31 cellular contexts compared by ENCODE assay signal in the genomic region with DNA sequence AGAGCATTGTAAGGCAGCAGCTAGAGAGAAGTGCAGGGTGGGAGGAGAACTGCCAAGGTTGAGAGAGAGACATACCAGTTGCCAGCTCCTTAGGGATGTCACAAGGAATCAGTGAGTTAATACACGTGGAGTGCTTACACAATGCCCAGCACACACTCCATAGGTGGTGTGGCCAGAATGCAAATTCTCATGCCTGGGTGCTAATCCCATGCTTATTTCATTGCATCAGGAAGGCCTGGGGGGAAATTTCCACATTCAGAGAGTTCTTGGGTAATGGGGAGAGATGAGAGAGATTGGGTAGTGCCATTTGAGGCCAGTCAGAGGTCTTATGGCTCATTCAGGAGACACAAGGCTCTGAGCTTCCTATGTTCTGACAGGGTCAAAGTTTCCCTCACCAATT. TPM values are rescaled to one million over a fixed set of nuclear protein-coding genes. Genes with fewer than 3 reads are reported as not detected.
DNase-seq lines count a peak whose midpoint lies in the region; ATAC-seq and TF ChIP-seq lines count a peak whose summit lies in the region.
"Had no signal": no experiment of that assay in that cellular context is flagged by ENCODE, and none has a peak within 500 bp of the region (broad histone marks: within the 10 kb centered on the region; RNA-seq: fewer than 3 reads in every experiment).

No MANE protein-coding gene starts in this region.

- H3K9me3 ChIP-seq in PC-9 (ENCODE audit: insufficient read depth, low read depth) (peaks cover 7% of the 10 kb centered on the region; the same call in 1 of the 2 replicates), lower lobe of right lung (no peaks in the 10 kb centered on the region)
- H3K9me3 ChIP-seq: heart right ventricle, prostate gland, vagina had no signal

- H3K4me3 ChIP-seq in PC-9 (no peak overlapping the region), cardiac fibroblast (replicated peaks in 1 of 2; ENCODE audit: low read depth in 2 of 2, low read length in 2 of 2) (no peak overlapping the region), lower lobe of right lung (no peak overlapping the region)
- H3K4me3 ChIP-seq: heart right ventricle, prostate gland, skin epidermis, vagina had no signal

- H3K27me3 ChIP-seq in PC-9 (ENCODE audit: insufficient read depth, low read depth) (no peaks in the 10 kb centered on the region), lower lobe of right lung (ENCODE audit: low read depth) (no peaks in the 10 kb centered on the region)
- H3K27me3 ChIP-seq: brain microvascular endothelial cell, heart right ventricle, vagina had no signal

- TF ChIP-seq CTCF in PC-9 (conservative IDR thresholded peaks at IDR 0.05) (no peak), cardiac fibroblast (IDR thresholded peaks at IDR 0.05; ENCODE audit: low read depth, low read length) (no peak), lower lobe of right lung (IDR thresholded peaks at IDR 0.05) (no peak), progenitor cell of endocrine pancreas (IDR thresholded peaks at IDR 0.05; ENCODE audit: unreplicated experiment) (no peak)

- no peaks in the 10 kb centered on the region for H4K20me1 ChIP-seq in PC-9 (ENCODE audit: insufficient read depth)

- BruUV-seq in PC-9 (replicated peaks; lab: Mats Ljungman, UMichigan), result no TSS peak

- peaks cover 5% of the 10 kb centered on the region for H3K36me3 Mint-ChIP-seq in stimulated activated memory B cell treated with anti-CD40 and anti-IgM and Interleukin-4, amounts not matched to agents 10 μg/mL and 1 μg/mL and 100 μg/mL, for 72 hours
- no peaks in the 10 kb centered on the region for H3K36me3 Mint-ChIP-seq in progenitor cell of endocrine pancreas (ENCODE audit: insufficient read depth)
- H3K36me3 Mint-ChIP-seq: CD14-positive monocyte; stimulated activated effector memory CD8-positive, alpha-beta T cell treated with anti-CD3 and anti-CD28 coated beads, Interleukin-12 subunit alpha, Interleukin-12 subunit beta, amount 100 ng/mL, for 72 hours had no signal

- H3K36me3 ChIP-seq in PC-9 (ENCODE audit: low read depth), result no peaks in the 10 kb centered on the region
- no peaks in the 10 kb centered on the region for H3K36me3 ChIP-seq in lower lobe of right lung
- H3K36me3 ChIP-seq: brain microvascular endothelial cell, heart right ventricle, prostate gland, vagina had no signal

- H3K27ac ChIP-seq in PC-9, result peak overlapping the region; percentile 87
- H3K27ac ChIP-seq in lower lobe of right lung, result no peak overlapping the region
- H3K27ac ChIP-seq: brain microvascular endothelial cell, heart right ventricle, prostate gland, vagina, VCaP had no signal

- CTCF ChIA-PET in PC-9 (lab: Charles Lee), result no interaction called here

- no peak overlapping the region for H3K4me3 Mint-ChIP-seq in stimulated activated memory B cell treated with anti-CD40 and anti-IgM and Interleukin-4, amounts not matched to agents 10 μg/mL and 1 μg/mL and 100 μg/mL, for 72 hours
- H3K4me3 Mint-ChIP-seq in progenitor cell of endocrine pancreas (ENCODE audit: low read depth), result no peak overlapping the region
- H3K4me3 Mint-ChIP-seq: activated naive CD8-positive, alpha-beta T cell treated with anti-CD3 and anti-CD28 coated beads, Interleukin-2, amount 50 U/mL, for 24 hours; CD14-positive monocyte; neural crest cell; stimulated activated effector memory CD8-positive, alpha-beta T cell treated with anti-CD3 and anti-CD28 coated beads, Interleukin-12 subunit alpha, Interleukin-12 subunit beta, amount 100 ng/mL, for 72 hours; T-helper 1 cell treated with Interleukin-12 subunit alpha and Interleukin-12 subunit beta and Interleukin-4 antibody, amounts not matched to agents 30 μg/mL and 1 μg/mL, for 36 hours had no signal

- peaks cover 10% of the 10 kb centered on the region for H3K4me1 Mint-ChIP-seq in stimulated activated memory B cell treated with anti-CD40 and anti-IgM and Interleukin-4, amounts not matched to agents 10 μg/mL and 1 μg/mL and 100 μg/mL, for 72 hours
- no peaks in the 10 kb centered on the region for H3K4me1 Mint-ChIP-seq in progenitor cell of endocrine pancreas (ENCODE audit: low read depth)
- H3K4me1 Mint-ChIP-seq: activated naive CD8-positive, alpha-beta T cell treated with anti-CD3 and anti-CD28 coated beads, Interleukin-2, amount 50 U/mL, for 24 hours had no signal

- H3K9me2 ChIP-seq in PC-9 (ENCODE audit: insufficient read depth), result no peaks in the 10 kb centered on the region

- no peak overlapping the region for H3K27ac Mint-ChIP-seq in stimulated activated memory B cell treated with anti-CD40 and anti-IgM and Interleukin-4, amounts not matched to agents 10 μg/mL and 1 μg/mL and 100 μg/mL, for 72 hours
- no peak overlapping the region for H3K27ac Mint-ChIP-seq in progenitor cell of endocrine pancreas
- H3K27ac Mint-ChIP-seq: activated naive CD8-positive, alpha-beta T cell treated with anti-CD3 and anti-CD28 coated beads, Interleukin-2, amount 50 U/mL, for 24 hours; CD14-positive monocyte; stimulated activated effector memory CD8-positive, alpha-beta T cell treated with anti-CD3 and anti-CD28 coated beads, Interleukin-12 subunit alpha, Interleukin-12 subunit beta, amount 100 ng/mL, for 72 hours; T-helper 1 cell treated with Interleukin-12 subunit alpha and Interleukin-12 subunit beta and Interleukin-4 antibody, amounts not matched to agents 30 μg/mL and 1 μg/mL, for 36 hours had no signal

- H3K79me2 ChIP-seq in PC-9 (ENCODE audit: low read depth), result no peaks in the 10 kb centered on the region

- peak; percentile 47 for DNase-seq in EL
- peak; percentile 50 to 96 for DNase-seq in PC-9
- peak; percentile 9 to 19 for DNase-seq in cardiac fibroblast (ENCODE audit: low read depth in 2 of 2)
- no peak for DNase-seq in lower lobe of right lung
- DNase-seq in progenitor cell of endocrine pancreas (ENCODE audit: low spot score, unreplicated experiment), result no peak
- DNase-seq in NCI-H1417 treated with DMSO at 0.1 percent for 48 hours (lab: John Stamatoyannopoulos, UW), result no peak
- DNase-seq: ACHN; activated CD4-positive, alpha-beta T cell treated with anti-CD3 and anti-CD28 coated beads, Interleukin-2, amount 50 U/mL, for 1 hour; activated CD8-positive, alpha-beta memory T cell treated with anti-CD3 and anti-CD28 coated beads, Interleukin-2, amount 50 U/mL, for 48 hours; activated effector memory CD4-positive, alpha-beta T cell treated with anti-CD3 and anti-CD28 coated beads, Interleukin-2, amount 50 U/mL, for 16 hours; activated naive CD8-positive, alpha-beta T cell treated with anti-CD3 and anti-CD28 coated beads, Interleukin-2, amount 50 U/mL, for 24 hours; brain microvascular endothelial cell; cortex of kidney; HCEC 1CT; heart right ventricle; left ventricle myocardium superior; MM.1S; NCI-H146; NCI-H2171; stimulated activated CD4-positive, alpha-beta T cell treated with anti-CD3 and anti-CD28 coated beads, Interleukin-1b, Interleukin-23, amount 100 ng/mL, for 48 hours had no signal

- peak; percentile 11 to 29 for ATAC-seq in lower lobe of right lung
- ATAC-seq in stimulated activated memory B cell treated with anti-CD40 and anti-IgM and Interleukin-4, amounts not matched to agents 10 μg/mL and 1 μg/mL and 100 μg/mL, for 72 hours, result no peak
- no peak for ATAC-seq in HG02798 (IDR thresholded peaks at IDR 0.05; ENCODE audit: poor library complexity, unreplicated experiment)
- ATAC-seq: activated naive CD8-positive, alpha-beta T cell treated with anti-CD3 and anti-CD28 coated beads, Interleukin-2, amount 50 U/mL, for 24 hours; heart right ventricle; left ventricle myocardium superior; stimulated activated effector memory CD8-positive, alpha-beta T cell treated with anti-CD3 and anti-CD28 coated beads, Interleukin-12 subunit alpha, Interleukin-12 subunit beta, amount 100 ng/mL, for 72 hours had no signal

- POLR2A ChIA-PET in PC-9 (lab: Charles Lee; ENCODE audit: unreplicated experiment), result no interaction called here

- peaks cover 28% of the 10 kb centered on the region for H3K27me3 Mint-ChIP-seq in stimulated activated memory B cell treated with anti-CD40 and anti-IgM and Interleukin-4, amounts not matched to agents 10 μg/mL and 1 μg/mL and 100 μg/mL, for 72 hours
- H3K27me3 Mint-ChIP-seq in progenitor cell of endocrine pancreas, result peaks cover 39% of the 10 kb centered on the region

- peaks cover 3% of the 10 kb centered on the region for H3K9me3 Mint-ChIP-seq in stimulated activated memory B cell treated with anti-CD40 and anti-IgM and Interleukin-4, amounts not matched to agents 10 μg/mL and 1 μg/mL and 100 μg/mL, for 72 hours
- H3K9me3 Mint-ChIP-seq in progenitor cell of endocrine pancreas (ENCODE audit: low read depth), result peaks cover 2% of the 10 kb centered on the region
- H3K9me3 Mint-ChIP-seq: activated naive CD8-positive, alpha-beta T cell treated with anti-CD3 and anti-CD28 coated beads, Interleukin-2, amount 50 U/mL, for 24 hours had no signal

- peaks cover 36% of the 10 kb centered on the region for H3F3A ChIP-seq in PC-9 (ENCODE audit: insufficient read depth, low read depth)

- H2AFZ ChIP-seq in PC-9, result no peak overlapping the region

- intact Hi-C loops in PC-9 (cut with micrococcal nuclease; ENCODE audit: unreplicated experiment) (no loop called here), lower lobe of right lung (cut with DNase I) (loop anchor here (10.0 kb wide), 1 partner anchor 173 kb away; no protein-coding TSS in a partner anchor)

- H3K4me1 ChIP-seq in PC-9 (replicated peaks; ENCODE audit: insufficient read depth) (peaks cover 76% of the 10 kb centered on the region), lower lobe of right lung (no peaks in the 10 kb centered on the region)
- H3K4me1 ChIP-seq: prostate gland, vagina had no signal

- H3K4me2 ChIP-seq in PC-9, result peak overlapping the region; percentile 55

RNA-seq across cellular contexts. Expression of gene GJA5, which starts 38.7 kb away (rescaled TPM):
- 2.8 and 8.7 TPM in 2 replicates for total RNA-seq in PC-9 (2021)
- total RNA-seq in lower lobe of right lung, result 44.5 TPM
- total RNA-seq in progenitor cell of endocrine pancreas, result not detected in 2 replicates
- total RNA-seq: OCI-LY7 had no signal

RNA-seq across cellular contexts. Expression of gene ACP6, which starts 51.4 kb away (rescaled TPM):
- 71.4 and 85.3 TPM in 2 replicates for total RNA-seq in PC-9 (2021)
- 16.4 TPM for total RNA-seq in lower lobe of right lung
- 24.7 and 25.9 TPM in 2 replicates for total RNA-seq in progenitor cell of endocrine pancreas

Comparison
In these comparisons a context has a peak if more than half of its experiments do, and no peak if none do; other contexts are left out.
1. DNase-seq: peak in EL (single experiment), PC-9 (2 of 2) and cardiac fibroblast (2 of 2); none in lower lobe of right lung (single experiment), progenitor cell of endocrine pancreas (single experiment) and NCI-H1417 treated with DMSO at 0.1 percent for 48 hours (single experiment).
2. ATAC-seq: peak in lower lobe of right lung (2 of 2); none in stimulated activated memory B cell treated with anti-CD40 and anti-IgM and Interleukin-4, amounts not matched to agents 10 μg/mL and 1 μg/mL and 100 μg/mL, for 72 hours (single experiment) and HG02798 (single experiment).